In the genomic region with DNA sequence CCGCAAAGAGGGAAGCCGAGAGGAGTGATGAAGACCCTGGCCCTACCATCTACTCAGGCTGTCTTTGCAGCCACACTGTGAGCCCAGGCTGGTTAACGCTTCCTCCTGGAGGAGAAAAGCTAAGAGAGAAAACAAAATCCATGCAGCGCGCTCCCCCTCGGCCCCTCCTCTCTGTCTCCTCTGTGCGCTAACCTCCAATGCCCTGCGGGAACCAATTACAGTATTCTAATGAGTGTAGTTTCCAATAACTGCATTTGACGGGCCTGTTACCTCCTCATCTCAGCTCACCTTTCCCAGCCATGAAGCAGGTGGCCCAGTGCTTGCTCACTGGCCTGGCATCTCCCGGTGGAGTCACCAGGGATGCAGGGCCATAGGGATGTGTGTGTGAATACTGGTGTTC, we compare ENCODE assay signal across 2 cellular contexts.
TF ChIP-seq lines count a peak whose summit lies in the region.

No MANE protein-coding gene starts in this region.

TF ChIP-seq in H1, 55 proteins besides CTCF, POLR2A, EP300 and RAD21:
- TF ChIP-seq ZNF274 (IDR thresholded peaks at IDR 0.05; ENCODE audit: borderline replicate concordance, extremely low read depth, low read length) (no peak), SRF (IDR thresholded peaks at IDR 0.05; ENCODE audit: low read depth, low read length) (no peak), EZH2 (IDR thresholded peaks at IDR 0.05; ENCODE audit: low read depth, low read length, severe bottlenecking) (no peak), BCL11A (IDR thresholded peaks at IDR 0.05; ENCODE audit: low read depth in 2 of 2, low read length in 2 of 2) (no peak), SP2 (IDR thresholded peaks at IDR 0.05; ENCODE audit: low read length) (no peak), SIX5 (IDR thresholded peaks at IDR 0.05; ENCODE audit: low read depth, low read length) (no peak), NRF1 (IDR thresholded peaks at IDR 0.05; ENCODE audit: low read depth, low read length) (no peak), SUZ12 (IDR thresholded peaks at IDR 0.05; ENCODE audit: low read length) (no peak)
- TF ChIP-seq, protein P1, sequence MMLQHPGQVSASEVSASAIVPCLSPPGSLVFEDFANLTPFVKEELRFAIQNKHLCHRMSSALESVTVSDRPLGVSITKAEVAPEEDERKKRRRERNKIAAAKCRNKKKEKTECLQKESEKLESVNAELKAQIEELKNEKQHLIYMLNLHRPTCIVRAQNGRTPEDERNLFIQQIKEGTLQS (IDR thresholded peaks at IDR 0.05; ENCODE audit: insufficient read depth, low read depth, low read length): no peak

TF ChIP-seq in HEK293T, 16 proteins besides CTCF, POLR2A, EP300 and RAD21:
- TF ChIP-seq ARNT (IDR thresholded peaks at IDR 0.05) (no peak), NFRKB (IDR thresholded peaks at IDR 0.05) (no peak), TARDBP (IDR thresholded peaks at IDR 0.05) (no peak), L3MBTL2 (conservative IDR thresholded peaks at IDR 0.05) (no peak), FOXK2 (IDR thresholded peaks at IDR 0.05) (no peak), ZNF384 (IDR thresholded peaks at IDR 0.05) (no peak), LEF1 (IDR thresholded peaks at IDR 0.05; ENCODE audit: borderline replicate concordance) (no peak), HDGF (IDR thresholded peaks at IDR 0.05; ENCODE audit: borderline replicate concordance) (no peak), FOXM1 (IDR thresholded peaks at IDR 0.05; ENCODE audit: borderline replicate concordance) (no peak), SUZ12 (IDR thresholded peaks at IDR 0.05) (no peak), FOXA1 (IDR thresholded peaks at IDR 0.05) (no peak), BHLHE40 (IDR thresholded peaks at IDR 0.05; ENCODE audit: borderline replicate concordance) (no peak), ELF4 (IDR thresholded peaks at IDR 0.05) (no peak), CTBP1 (IDR thresholded peaks at IDR 0.05; ENCODE audit: borderline replicate concordance) (no peak), SP1 (IDR thresholded peaks at IDR 0.05) (no peak)
- TF ChIP-seq, protein P2, sequence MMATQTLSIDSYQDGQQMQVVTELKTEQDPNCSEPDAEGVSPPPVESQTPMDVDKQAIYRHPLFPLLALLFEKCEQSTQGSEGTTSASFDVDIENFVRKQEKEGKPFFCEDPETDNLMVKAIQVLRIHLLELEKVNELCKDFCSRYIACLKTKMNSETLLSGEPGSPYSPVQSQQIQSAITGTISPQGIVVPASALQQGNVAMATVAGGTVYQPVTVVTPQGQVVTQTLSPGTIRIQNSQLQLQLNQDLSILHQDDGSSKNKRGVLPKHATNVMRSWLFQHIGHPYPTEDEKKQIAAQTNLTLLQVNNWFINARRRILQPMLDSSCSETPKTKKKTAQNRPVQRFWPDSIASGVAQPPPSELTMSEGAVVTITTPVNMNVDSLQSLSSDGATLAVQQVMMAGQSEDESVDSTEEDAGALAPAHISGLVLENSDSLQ (IDR thresholded peaks at IDR 0.05): no peak
